ENCODE assay signal across 26 cellular contexts in the genomic region with DNA sequence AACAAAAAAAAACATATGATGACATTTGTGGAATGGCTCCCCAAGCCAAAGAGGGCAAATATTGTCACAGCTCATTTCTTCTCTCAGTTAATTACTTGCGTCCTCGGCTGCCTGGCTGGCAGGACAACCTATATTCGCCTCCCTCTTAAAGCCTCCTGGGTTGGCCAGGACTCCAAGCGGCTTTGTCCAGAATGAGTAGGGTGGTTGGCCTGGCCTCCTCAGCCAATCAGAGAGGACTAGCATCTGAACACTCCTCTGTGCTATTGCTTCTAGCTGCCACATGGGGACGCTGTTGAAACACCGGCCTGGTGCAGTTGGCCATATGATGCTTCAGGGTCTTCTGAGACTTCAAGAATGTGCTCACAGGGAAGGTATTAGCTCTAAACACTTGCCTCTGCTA. TPM values are rescaled to one million over a fixed set of nuclear protein-coding genes. Genes with fewer than 3 reads are reported as not detected.
"Had no signal": no experiment of that assay in that cellular context is flagged by ENCODE, and none has a peak within 500 bp of the region (broad histone marks: within the 10 kb centered on the region; RNA-seq: fewer than 3 reads in every experiment).

No MANE protein-coding gene starts in this region.

RNA-seq across cellular contexts. Expression of a gene that starts 4.7 kb away (rescaled TPM):
- total RNA-seq: naive thymus-derived CD8-positive, alpha-beta T cell; natural killer cell; natural killer cell treated with Interleukin-12 subunit alpha and Interleukin-12 subunit beta and Interleukin-15 and Interleukin-18, amount 100 ng/mL, for 72 hours; neural crest cell; occipital lobe; omental fat pad; osteoblast; osteocyte; pancreas; posterior vena cava; progenitor cell of endocrine pancreas; prostate gland; psoas muscle; pulmonary artery endothelial cell; renal cortical epithelial cell; right atrium auricular region; right lobe of liver; sciatic nerve; sigmoid colon; skeletal muscle tissue; smooth muscle cell had no signal
- polyA plus RNA-seq: naive thymus-derived CD8-positive, alpha-beta T cell; neural cell; ovary; pancreas; psoas muscle; right cardiac atrium; sigmoid colon; small intestine; smooth muscle cell; spleen had no signal
